Comparison of ENCODE assay signal across 8 cellular contexts in the genomic region with DNA sequence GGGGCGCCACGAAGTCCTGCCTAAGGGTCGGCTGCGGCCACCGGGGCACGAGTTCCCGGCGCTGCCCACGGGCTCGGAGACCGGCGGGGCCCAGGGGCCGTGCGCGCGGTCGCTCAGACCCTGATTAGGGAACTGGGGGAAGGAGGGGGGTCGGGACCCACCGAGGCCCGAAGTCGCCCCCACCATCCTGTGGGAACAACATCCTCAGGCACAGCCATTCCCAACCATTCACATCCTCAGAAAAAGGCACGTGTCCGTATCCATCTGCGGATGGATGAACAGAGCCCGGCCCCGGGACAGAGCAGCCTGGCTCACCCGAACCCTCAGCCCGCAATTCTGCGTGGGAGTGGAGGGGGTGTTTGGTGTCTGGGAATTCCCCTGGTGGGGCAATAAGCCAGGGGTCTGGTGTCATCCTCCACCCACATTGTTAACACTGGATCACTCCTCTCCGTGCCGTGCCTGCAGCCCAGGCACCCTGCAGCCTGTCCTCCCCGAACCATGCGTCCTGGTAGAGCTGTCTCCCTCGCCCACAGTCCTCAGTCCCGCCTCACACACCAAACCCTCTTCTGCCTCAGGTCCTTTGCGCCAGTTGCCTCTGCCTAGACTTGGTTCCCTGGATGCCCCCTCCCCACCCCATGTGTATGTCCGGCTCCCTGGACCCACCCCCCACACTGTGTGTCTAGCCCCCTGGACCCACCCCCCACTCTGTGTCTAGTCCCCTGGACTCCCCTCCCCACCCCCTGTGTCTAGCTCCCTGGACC. TPM values are rescaled to one million over a fixed set of nuclear protein-coding genes. Genes with fewer than 3 reads are reported as not detected.
A peak's percentile ranks its signal among the peaks of the same experiment; 100 is the strongest.
DNase-seq lines count a peak whose midpoint lies in the region; ATAC-seq and TF ChIP-seq lines count a peak whose summit lies in the region.

No MANE protein-coding gene starts in this region.

- ATAC-seq in GM18505 (IDR thresholded peaks at IDR 0.05; ENCODE audit: unreplicated experiment) (peak; percentile 12), GM21447 (IDR thresholded peaks at IDR 0.05; ENCODE audit: unreplicated experiment) (no peak)

- H3K36me3 ChIP-seq in ACC112 (ENCODE audit: insufficient read depth, low read length) = no peaks in the 10 kb centered on the region
- H3K36me3 ChIP-seq in HUES48 (ENCODE audit: control insufficient read depth, insufficient read depth, low read length) = no peaks in the 10 kb centered on the region
- no peaks in the 10 kb centered on the region for H3K36me3 ChIP-seq in SU-DHL-6 (ENCODE audit: low read length)

- no peaks in the 10 kb centered on the region for H3K9me3 ChIP-seq in HUES48 (ENCODE audit: control insufficient read depth, insufficient read depth, low read length)
- H3K9me3 ChIP-seq in SU-DHL-6 (ENCODE audit: insufficient read depth, low read length) = no peaks in the 10 kb centered on the region
- no peaks in the 10 kb centered on the region for H3K9me3 ChIP-seq in iPS-18c (ENCODE audit: control insufficient read depth, insufficient read depth, low read length)

- H3K4me3 Mint-ChIP-seq in brain = peak overlapping the region; percentile 83 to 90 (median 87)

- peaks cover 23% of the 10 kb centered on the region for H3K79me2 ChIP-seq in ACC112 (ENCODE audit: control insufficient read depth, insufficient read depth, low read length, unreplicated experiment)
- no peaks in the 10 kb centered on the region for H3K79me2 ChIP-seq in SU-DHL-6 (ENCODE audit: insufficient read depth, low read length)

- peak overlapping the region; percentile 42 to 94 (median 90) for H3K27ac Mint-ChIP-seq in brain

- H3K9me2 ChIP-seq in SU-DHL-6 (replicated peaks; ENCODE audit: insufficient read depth, low read length) = no peaks in the 10 kb centered on the region

- H3K4me1 ChIP-seq in ACC112 (ENCODE audit: control insufficient read depth, insufficient read depth, low read length, unreplicated experiment) (peaks cover 53% of the 10 kb centered on the region), HUES48 (ENCODE audit: control insufficient read depth, insufficient read depth, low read length) (no peaks in the 10 kb centered on the region)

- H2AFZ ChIP-seq in ACC112 (ENCODE audit: low read length, unreplicated experiment) (peak overlapping the region; percentile 91), SU-DHL-6 (ENCODE audit: low read depth, low read length, severe bottlenecking) (peak overlapping the region; percentile 96)

- H3K36me3 Mint-ChIP-seq in brain = no peaks in the 10 kb centered on the region

- peak overlapping the region; percentile 88 for H3K27ac ChIP-seq in ACC112 (ENCODE audit: low read depth, low read length)
- no peak overlapping the region for H3K27ac ChIP-seq in HUES48 (ENCODE audit: low read depth, low read length)
- H3K27ac ChIP-seq in SU-DHL-6 (ENCODE audit: low read depth, low read length) = no peak overlapping the region

- H3K9me3 Mint-ChIP-seq in brain = no peaks in the 10 kb centered on the region

- 0 out of 2 replicates have a peak, but pooled peaks cover 3% of the 10 kb centered on the region for H3F3A ChIP-seq in SU-DHL-6 (ENCODE audit: insufficient read depth)

- TF ChIP-seq CTCF in SU-DHL-6 (IDR thresholded peaks at IDR 0.05; ENCODE audit: insufficient read depth, low read length, poor library complexity, severe bottlenecking) (no peak), brain (conservative IDR thresholded peaks at IDR 0.05) (no peak)

- H3K4me3 ChIP-seq in ACC112 (ENCODE audit: low read depth, low read length) (peak overlapping the region; percentile 99), HUES48 (ENCODE audit: low read depth, low read length) (peak overlapping the region; percentile 78), SU-DHL-6 (ENCODE audit: insufficient read depth, low read length, poor library complexity, severe bottlenecking) (peak overlapping the region; percentile 93), iPS-18c (ENCODE audit: insufficient read depth, low read depth, low read length) (peak overlapping the region; percentile 83), skeletal muscle cell (ENCODE audit: low read depth, low read length) (peak overlapping the region; percentile 71)

- H3K27me3 Mint-ChIP-seq in brain = peaks cover 3% of the 10 kb centered on the region

- peak overlapping the region; percentile 64 for H3K4me2 ChIP-seq in SU-DHL-6 (ENCODE audit: low read depth, low read length, poor library complexity, severe bottlenecking)

- no peaks in the 10 kb centered on the region for H4K20me1 ChIP-seq in SU-DHL-6 (ENCODE audit: low read depth, low read length)

- peak; percentile 65 for DNase-seq in skeletal muscle cell (ENCODE audit: low read depth)

- peak; percentile 12 for TF ChIP-seq POLR2A in GM18505 (IDR thresholded peaks at IDR 0.05; ENCODE audit: borderline replicate concordance, extremely low read depth, insufficient read depth, insufficient read length)

- peaks cover 20% of the 10 kb centered on the region for H3K4me1 Mint-ChIP-seq in brain

- H3K27me3 ChIP-seq in ACC112 (ENCODE audit: insufficient read depth, low read length) (no peaks in the 10 kb centered on the region), HUES48 (ENCODE audit: control insufficient read depth, insufficient read depth, low read length) (peaks cover 16% of the 10 kb centered on the region), SU-DHL-6 (ENCODE audit: low read length) (no peaks in the 10 kb centered on the region)

- peak overlapping the region; percentile 42 for H3K9ac ChIP-seq in HUES48 (ENCODE audit: low read depth, low read length)
- peak overlapping the region; percentile 68 for H3K9ac ChIP-seq in SU-DHL-6 (ENCODE audit: low read length)

RNA-seq across cellular contexts. Expression of a gene that starts 0.8 kb away (rescaled TPM):
- 15.6 TPM for polyA plus RNA-seq in brain (ENCODE audit: insufficient read depth, low read depth, low replicate concordance)

RNA-seq across cellular contexts. Expression of a gene that starts 15.4 kb away (rescaled TPM):
- polyA plus RNA-seq in brain (ENCODE audit: insufficient read depth, low read depth, low replicate concordance) = 8.7 TPM
